20 cellular contexts compared by ENCODE assay signal in genomic region chr12:19965196-19966038, GRCh38.
DNase-seq lines count a peak whose midpoint lies in the region; ATAC-seq, FAIRE-seq and TF ChIP-seq lines count a peak whose summit lies in the region.
"Had no signal": no experiment of that assay in that cellular context is flagged by ENCODE, and none has a peak within 500 bp of the region (broad histone marks: within the 10 kb centered on the region; RNA-seq: fewer than 3 reads in every experiment).

No MANE protein-coding gene starts in this region.

- in situ Hi-C loops in SK-MEL-5 (cut with HindIII; ENCODE audit: low pct_unique_long_range_greater_than_20kb, low sequenced_read_pairs) = no loop called here
- in situ Hi-C loops in GM12878 (cut with MboI) = no loop called here

- RAD21 ChIA-PET in GM12878 (lab: Charles Lee; ENCODE audit: unreplicated experiment) = no interaction called here

- H3K4me2 ChIP-seq in GM12878 (ENCODE audit: control insufficient read depth, insufficient read depth) (no peak overlapping the region), neural progenitor cell (no peak overlapping the region), hepatocyte (no peak overlapping the region)

- no peaks in the 10 kb centered on the region for H3K9me3 Mint-ChIP-seq in neural progenitor cell
- H3K9me3 Mint-ChIP-seq in CD8-positive, alpha-beta memory T cell = no peaks in the 10 kb centered on the region

- H3K27me3 ChIP-seq in BE2C = no peaks in the 10 kb centered on the region
- H3K27me3 ChIP-seq in GM12878 (replicated peaks in 1 of 2; ENCODE audit: control insufficient read depth in 2 of 2, insufficient read depth in 2 of 2, low read length in 1 of 2) = no peaks in the 10 kb centered on the region
- no peaks in the 10 kb centered on the region for H3K27me3 ChIP-seq in neural progenitor cell
- H3K27me3 ChIP-seq in hepatocyte = no peaks in the 10 kb centered on the region
- H3K27me3 ChIP-seq in CD8-positive, alpha-beta memory T cell (ENCODE audit: insufficient read depth, low read length, poor library complexity, severe bottlenecking) = no peaks in the 10 kb centered on the region
- H3K27me3 ChIP-seq: Peyer's patch had no signal

- H3F3A ChIP-seq in neural progenitor cell (ENCODE audit: low read depth) = no peaks in the 10 kb centered on the region

- no peak for TF ChIP-seq RAD21 in GM12878 (IDR thresholded peaks at IDR 0.05; ENCODE audit: insufficient read depth, low read depth, low read length)

- no peaks in the 10 kb centered on the region for H3K9me2 ChIP-seq in hepatocyte (replicated peaks; ENCODE audit: insufficient read depth)

- H3K27ac Mint-ChIP-seq in neural progenitor cell = no peak overlapping the region
- no peak overlapping the region for H3K27ac Mint-ChIP-seq in CD8-positive, alpha-beta memory T cell

- no peak for TF ChIP-seq EP300 in GM12878 (IDR thresholded peaks at IDR 0.05; ENCODE audit: borderline replicate concordance in 1 of 2, control insufficient read depth in 1 of 2, low read depth in 2 of 2, low read length in 2 of 2)

- ATAC-seq in GM12878 = no peak
- no peak for ATAC-seq in HG02763 (IDR thresholded peaks at IDR 0.05; ENCODE audit: unreplicated experiment)
- no peak for ATAC-seq in GM18909 (IDR thresholded peaks at IDR 0.05; ENCODE audit: poor library complexity, unreplicated experiment)
- ATAC-seq: HCT116, K562 had no signal

- H3K27ac ChIP-seq in GM12878 (ENCODE audit: control insufficient read depth, insufficient read depth) = no peak overlapping the region
- H3K27ac ChIP-seq in neural progenitor cell = no peak overlapping the region
- H3K27ac ChIP-seq in hepatocyte = no peak overlapping the region
- no peak overlapping the region for H3K27ac ChIP-seq in CD8-positive, alpha-beta memory T cell (ENCODE audit: low read depth, low read length)
- H3K27ac ChIP-seq: Peyer's patch had no signal

- TF ChIP-seq POLR2A in GM12878 (IDR thresholded peaks at IDR 0.05; ENCODE audit: low read depth, low read length) = no peak

- FAIRE-seq in GM12878 (lab: Jason Lieb, UNC) = peak; percentile 49
- FAIRE-seq: GM12891, HTR-8/SVneo, K562 had no signal

- no TSS peak for BruUV-seq in GM12878 (replicated peaks; lab: Mats Ljungman, UMichigan)

- SMC1A ChIA-PET in GM12878 (lab: Charles Lee; ENCODE audit: uncharacterized antibody, unreplicated experiment) = interaction anchor here (1.3 kb wide), 1 partner anchor 17 kb away, joined by 3 read pairs; no protein-coding TSS in a partner anchor

- no peaks in the 10 kb centered on the region for H3K9me3 ChIP-seq in BE2C
- no peaks in the 10 kb centered on the region; the same call in 2 of the 3 replicates for H3K9me3 ChIP-seq in GM12878 (replicated peaks; ENCODE audit: control insufficient read depth, insufficient read depth, low read length)
- H3K9me3 ChIP-seq in neural progenitor cell (ENCODE audit: low read depth) = no peaks in the 10 kb centered on the region
- no peaks in the 10 kb centered on the region for H3K9me3 ChIP-seq in hepatocyte (ENCODE audit: low read depth)
- no peaks in the 10 kb centered on the region for H3K9me3 ChIP-seq in CD8-positive, alpha-beta memory T cell (ENCODE audit: low read length)
- H3K9me3 ChIP-seq: Caco-2, Peyer's patch had no signal

- H3K27me3 Mint-ChIP-seq in neural progenitor cell (ENCODE audit: insufficient read depth, low read depth) = no peaks in the 10 kb centered on the region
- peaks cover 0 to 3% of the 10 kb centered on the region in 2 donors for H3K27me3 Mint-ChIP-seq in CD8-positive, alpha-beta memory T cell

- no peaks in the 10 kb centered on the region for H3K36me3 ChIP-seq in BE2C
- H3K36me3 ChIP-seq in GM12878 (ENCODE audit: control insufficient read depth in 2 of 2, insufficient read depth in 2 of 2, low read length in 1 of 2) = no peaks in the 10 kb centered on the region
- no peaks in the 10 kb centered on the region for H3K36me3 ChIP-seq in neural progenitor cell
- H3K36me3 ChIP-seq in hepatocyte (replicated peaks; ENCODE audit: insufficient read depth, low read depth) = no peaks in the 10 kb centered on the region
- no peaks in the 10 kb centered on the region for H3K36me3 ChIP-seq in CD8-positive, alpha-beta memory T cell (ENCODE audit: insufficient read depth, low read length)
- H3K36me3 ChIP-seq: Peyer's patch had no signal

- no peak overlapping the region for H3K9ac ChIP-seq in GM12878 (ENCODE audit: control insufficient read depth, insufficient read depth, low read length)
- H3K9ac ChIP-seq in neural progenitor cell = no peak overlapping the region

- H2AFZ ChIP-seq in GM12878 (ENCODE audit: control insufficient read depth, low read depth, low read length) (no peak overlapping the region), neural progenitor cell (replicated peaks) (peak overlapping the region; percentile 32), hepatocyte (no peak overlapping the region)

- CTCF ChIA-PET in GM12878 (lab: Yijun Ruan, JAX) = no interaction called here
- CTCF ChIA-PET in CD8-positive, alpha-beta memory T cell (lab: Charles Lee) = no interaction called here

- WGBS in GM12878 (ENCODE audit: insufficient coverage, insufficient replicate concordance, low lambda C conversion rate, missing lambda C conversion rate) = 25% methylated on average over 3 of the region's 3 CpGs
- WGBS in hepatocyte (ENCODE audit: low lambda C conversion rate, missing lambda C conversion rate) = 58% methylated on average over 3 of the region's 3 CpGs

- H4K20me1 ChIP-seq in GM12878 (ENCODE audit: control insufficient read depth, insufficient read depth) = no peaks in the 10 kb centered on the region
- no peaks in the 10 kb centered on the region for H4K20me1 ChIP-seq in neural progenitor cell (ENCODE audit: low read depth)
- no peaks in the 10 kb centered on the region for H4K20me1 ChIP-seq in hepatocyte (ENCODE audit: insufficient read depth, poor library complexity, severe bottlenecking)

- DNase-seq in BE2C = peak; percentile 18
- DNase-seq in SK-MEL-5 (ENCODE audit: low read depth, low spot score) = peak; percentile 73
- DNase-seq in GM12878 (ENCODE audit: low read depth, low spot score) = no peak
- DNase-seq in neural progenitor cell (ENCODE audit: low spot score) = no peak
- no peak for DNase-seq in hepatocyte (ENCODE audit: low spot score)
- no peak for DNase-seq in CD8-positive, alpha-beta memory T cell
- DNase-seq: 8988T, C1 segment of cervical spinal cord, Caco-2, NCI-H1105, NCI-H1694 treated with DMSO at 0.1 percent for 48 hours, NCI-H748 treated with DMSO at 0.1 percent for 48 hours, Peyer's patch, Right ventricle myocardium superior had no signal

- intact Hi-C loops in GM12878 (cut with micrococcal nuclease; ENCODE audit: unreplicated experiment) = no loop called here

- no peaks in the 10 kb centered on the region for H3K36me3 Mint-ChIP-seq in neural progenitor cell
- H3K36me3 Mint-ChIP-seq in CD8-positive, alpha-beta memory T cell = no peaks in the 10 kb centered on the region

- POLR2A ChIA-PET in GM12878 (lab: Charles Lee) = no interaction called here
- POLR2A ChIA-PET in CD8-positive, alpha-beta memory T cell (lab: Charles Lee) = no interaction called here

- H3K4me1 Mint-ChIP-seq in neural progenitor cell = peaks cover 26% of the 10 kb centered on the region
- no peaks in the 10 kb centered on the region for H3K4me1 Mint-ChIP-seq in CD8-positive, alpha-beta memory T cell

- H3K79me2 ChIP-seq in GM12878 (ENCODE audit: control insufficient read depth, insufficient read depth, low read length) (no peaks in the 10 kb centered on the region), neural progenitor cell (ENCODE audit: low read depth) (no peaks in the 10 kb centered on the region), hepatocyte (no peaks in the 10 kb centered on the region)

- H3K4me1 ChIP-seq in BE2C (peaks cover 20% of the 10 kb centered on the region), GM12878 (ENCODE audit: control insufficient read depth, insufficient read depth, low read length) (no peaks in the 10 kb centered on the region), neural progenitor cell (peaks cover 7% of the 10 kb centered on the region), hepatocyte (ENCODE audit: insufficient read depth) (peaks cover 16% of the 10 kb centered on the region)
- no peaks in the 10 kb centered on the region for H3K4me1 ChIP-seq in CD8-positive, alpha-beta memory T cell (ENCODE audit: insufficient read depth, low read length)
- H3K4me1 ChIP-seq: Caco-2, Peyer's patch had no signal

- H3K4me3 ChIP-seq in BE2C (ENCODE audit: low read depth, low read length) (no peak overlapping the region), GM12878 (no peak overlapping the region), neural progenitor cell (no peak overlapping the region), hepatocyte (no peak overlapping the region)
- H3K4me3 ChIP-seq in CD8-positive, alpha-beta memory T cell (ENCODE audit: low read length) = no peak overlapping the region
- H3K4me3 ChIP-seq: K562, Peyer's patch had no signal

- H3K4me3 Mint-ChIP-seq in neural progenitor cell = no peak overlapping the region
- no peak overlapping the region for H3K4me3 Mint-ChIP-seq in CD8-positive, alpha-beta memory T cell

- TF ChIP-seq CTCF in BE2C (IDR thresholded peaks at IDR 0.05; ENCODE audit: low read depth, low read length) (no peak), GM12878 (IDR thresholded peaks at IDR 0.05 in 2 of 3, conservative IDR thresholded peaks at IDR 0.05 in 1 of 3; ENCODE audit: control insufficient read depth in 2 of 3, extremely low read depth in 1 of 3, insufficient read depth in 1 of 3, low read depth in 3 of 3, low read length in 3 of 3) (no peak), neural progenitor cell (IDR thresholded peaks at IDR 0.05) (no peak), hepatocyte (IDR thresholded peaks at IDR 0.05; ENCODE audit: poor library complexity) (no peak)

TF ChIP-seq in GM12878, 131 proteins besides CTCF, POLR2A, EP300 and RAD21:
- TF ChIP-seq ZBED1 (IDR thresholded peaks at IDR 0.05; ENCODE audit: borderline replicate concordance) = no peak
- TF ChIP-seq CHD1 (IDR thresholded peaks at IDR 0.05; ENCODE audit: low read depth, low read length) = no peak
- no peak for TF ChIP-seq MYC (IDR thresholded peaks at IDR 0.05; ENCODE audit: insufficient read depth, insufficient read length, insufficient replicate concordance, low read length, severe bottlenecking)
- no peak for TF ChIP-seq NR2C1 (IDR thresholded peaks at IDR 0.05)
- no peak for TF ChIP-seq JUND (IDR thresholded peaks at IDR 0.05; ENCODE audit: low read depth, low read length)
- TF ChIP-seq CBFB (IDR thresholded peaks at IDR 0.05; ENCODE audit: low read depth) = no peak
- TF ChIP-seq LARP7 (IDR thresholded peaks at IDR 0.05) = no peak
- TF ChIP-seq SRF (IDR thresholded peaks at IDR 0.05; ENCODE audit: low read depth in 2 of 2, low read length in 2 of 2) = no peak
- TF ChIP-seq EGR1 (IDR thresholded peaks at IDR 0.05; ENCODE audit: borderline replicate concordance in 1 of 2, low read depth in 2 of 2, low read length in 2 of 2) = no peak
TF ChIP-seq in GM12878: peak in this region for 0.

Comparison
In these comparisons a context has a peak if more than half of its experiments do, and no peak if none do; other contexts are left out.
1. DNase-seq: peak in BE2C (single experiment) and SK-MEL-5 (single experiment); none in GM12878 (single experiment), neural progenitor cell (single experiment), hepatocyte (single experiment) and CD8-positive, alpha-beta memory T cell (0 of 5).